In the genomic region with DNA sequence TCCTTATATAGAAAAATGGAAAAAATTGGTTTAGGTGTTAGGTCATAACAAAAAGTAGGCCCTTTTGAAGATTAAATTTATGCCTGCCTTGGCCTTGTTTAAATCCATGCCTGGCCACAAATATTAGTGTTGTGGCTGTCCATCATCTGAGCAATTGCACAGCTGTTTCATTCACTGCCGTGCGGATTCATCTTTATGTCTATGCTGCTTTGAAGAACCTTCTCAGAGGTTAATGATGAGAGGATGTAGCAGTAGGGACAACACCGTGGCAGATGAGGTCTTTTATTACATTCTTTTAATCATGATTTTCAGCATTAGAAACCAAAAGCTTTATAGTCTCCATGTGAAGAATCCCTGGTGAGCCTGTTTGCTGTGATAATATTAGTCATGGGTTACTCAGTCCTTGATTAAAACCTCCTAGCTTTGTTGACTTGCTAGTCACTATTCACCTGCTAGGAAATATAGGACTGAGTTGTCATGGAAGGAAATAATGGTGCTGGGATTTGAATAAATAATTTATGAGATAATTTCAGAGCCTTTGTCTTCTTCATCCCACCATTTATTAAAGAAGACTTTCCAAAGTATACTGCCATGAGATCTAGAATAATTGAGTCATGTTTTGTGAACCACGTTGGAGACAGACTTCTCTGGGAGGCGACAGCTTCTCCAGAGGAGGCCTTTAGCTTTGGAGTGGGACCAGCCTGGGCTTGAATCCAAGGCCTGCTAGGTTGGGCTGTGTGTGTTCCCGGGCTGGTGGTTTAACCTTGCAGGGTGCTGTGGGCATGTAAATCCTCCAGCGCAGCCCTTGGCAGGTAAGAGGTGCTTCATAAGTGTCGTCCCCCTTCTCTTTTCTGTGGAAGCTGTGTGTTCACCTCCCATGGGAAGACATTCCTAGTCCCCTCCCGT, we compare ENCODE assay signal across 12 cellular contexts. TPM values are rescaled to one million over a fixed set of nuclear protein-coding genes. Genes with fewer than 3 reads are reported as not detected.
DNase-seq lines count a peak whose midpoint lies in the region; ATAC-seq, FAIRE-seq and TF ChIP-seq lines count a peak whose summit lies in the region.
"Had no signal": no experiment of that assay in that cellular context is flagged by ENCODE, and none has a peak within 500 bp of the region (broad histone marks: within the 10 kb centered on the region; RNA-seq: fewer than 3 reads in every experiment).

No MANE protein-coding gene starts in this region.

- H3K36me3 ChIP-seq in uterus = no peaks in the 10 kb centered on the region

- peak; percentile 95 for FAIRE-seq in islet of Langerhans (lab: Jason Lieb, UNC)

- peaks cover 16% of the 10 kb centered on the region for H3K36me3 Mint-ChIP-seq in activated CD4-positive, alpha-beta T cell treated with anti-CD3 and anti-CD28 coated beads for 36 hours (ENCODE audit: low read depth)

- no peak for TF ChIP-seq CTCF in astrocyte of the spinal cord (IDR thresholded peaks at IDR 0.05; ENCODE audit: low read depth, low read length)
- TF ChIP-seq CTCF in uterus (IDR thresholded peaks at IDR 0.05) = no peak

- peaks cover 9% of the 10 kb centered on the region for H3K4me1 Mint-ChIP-seq in activated CD4-positive, alpha-beta T cell treated with anti-CD3 and anti-CD28 coated beads for 36 hours

- intact Hi-C loops in activated CD4-positive, alpha-beta T cell treated with anti-CD3 and anti-CD28 coated beads for 36 hours (cut with DNase I, micrococcal nuclease) = no loop called here
- intact Hi-C loops in uterus (cut with DNase I; ENCODE audit: low total_unique reads) = no loop called here

- no peaks in the 10 kb centered on the region for H3K27me3 Mint-ChIP-seq in activated CD4-positive, alpha-beta T cell treated with anti-CD3 and anti-CD28 coated beads for 36 hours

- in situ Hi-C loops in astrocyte of the spinal cord (cut with HindIII; ENCODE audit: low sequenced_read_pairs) = no loop called here

- CTCF ChIA-PET in activated CD4-positive, alpha-beta T cell treated with anti-CD3 and anti-CD28 coated beads for 36 hours (lab: Charles Lee) = no interaction called here

- no peak for DNase-seq in activated CD4-positive, alpha-beta T cell treated with anti-CD3 and anti-CD28 coated beads for 36 hours
- DNase-seq in activated CD4-positive, alpha-beta T cell treated with anti-CD3 and anti-CD28 coated beads for 48 hours = no peak
- DNase-seq in astrocyte of the spinal cord (ENCODE audit: low read depth, low spot score) (peak; percentile 76), uterus (peak in 1 of 2 donors; percentile 57), iPS-NIHi7 (ENCODE audit: extremely low spot score) (no peak)
- DNase-seq in activated CD4-positive, CD25-positive, alpha-beta regulatory T cell (lab: John Stamatoyannopoulos, UW) = no peak
- DNase-seq: nephron progenitor cell; stimulated activated CD4-positive, alpha-beta T cell treated with anti-CD3 and anti-CD28 coated beads, Interleukin-4, amount 100 ng/mL, for 24 hours had no signal

- peak; percentile 43 for ATAC-seq in activated CD4-positive, alpha-beta T cell treated with anti-CD3 and anti-CD28 coated beads for 36 hours
- no peak for ATAC-seq in HG02852 (IDR thresholded peaks at IDR 0.05; ENCODE audit: unreplicated experiment)

- H3K4me1 ChIP-seq in uterus = peaks cover 4 to 25% of the 10 kb centered on the region in 2 donors

- POLR2A ChIA-PET in activated CD4-positive, alpha-beta T cell treated with anti-CD3 and anti-CD28 coated beads for 36 hours (lab: Charles Lee) = no interaction called here

- no peak overlapping the region for H3K27ac Mint-ChIP-seq in activated CD4-positive, alpha-beta T cell treated with anti-CD3 and anti-CD28 coated beads for 36 hours
- H3K27ac Mint-ChIP-seq: nephron progenitor cell had no signal

- peak overlapping the region; percentile 91 to 99 for H3K27ac ChIP-seq in uterus
- H3K27ac ChIP-seq: SK-N-MC, tibial nerve had no signal

- TF ChIP-seq POLR2A in uterus (IDR thresholded peaks at IDR 0.05) = no peak

- H3K9me3 ChIP-seq in uterus = no peaks in the 10 kb centered on the region
- H3K9me3 ChIP-seq: tibial nerve had no signal

- no peak overlapping the region for H3K4me3 ChIP-seq in astrocyte of the spinal cord (ENCODE audit: low read depth, low read length)
- H3K4me3 ChIP-seq in uterus = no peak overlapping the region
- H3K4me3 ChIP-seq: SK-N-MC, tibial nerve had no signal

- H3K9me3 Mint-ChIP-seq in activated CD4-positive, alpha-beta T cell treated with anti-CD3 and anti-CD28 coated beads for 36 hours (ENCODE audit: low read depth) = no peaks in the 10 kb centered on the region
- H3K9me3 Mint-ChIP-seq: nephron progenitor cell had no signal

- H3K4me3 Mint-ChIP-seq in activated CD4-positive, alpha-beta T cell treated with anti-CD3 and anti-CD28 coated beads for 36 hours = no peak overlapping the region
- H3K4me3 Mint-ChIP-seq: nephron progenitor cell had no signal

- no peaks in the 10 kb centered on the region for H3K27me3 ChIP-seq in uterus
- H3K27me3 ChIP-seq: tibial nerve had no signal

RNA-seq across cellular contexts. Expression of a gene that starts 53.5 kb away (rescaled TPM):
- not detected for total RNA-seq in activated CD4-positive, alpha-beta T cell treated with anti-CD3 and anti-CD28 coated beads for 36 hours
- total RNA-seq in uterus = 1 to 10 TPM in 1 of 4 donors, under 1 TPM in 1, not detected in 2; 0.90 to 4.1 TPM
